ENCODE assay signal across 22 cellular contexts in genomic region chr11:63822438-63822837, GRCh38. TPM values are rescaled to one million over a fixed set of nuclear protein-coding genes. Genes with fewer than 3 reads are reported as not detected.
DNase-seq lines count a peak whose midpoint lies in the region; ATAC-seq, FAIRE-seq and TF ChIP-seq lines count a peak whose summit lies in the region.
"Had no signal": no experiment of that assay in that cellular context is flagged by ENCODE, and none has a peak within 500 bp of the region (broad histone marks: within the 10 kb centered on the region; RNA-seq: fewer than 3 reads in every experiment).

No MANE protein-coding gene starts in this region.

- no peaks in the 10 kb centered on the region for H3K27me3 Mint-ChIP-seq in H9 (ENCODE audit: low read depth)
- H3K27me3 Mint-ChIP-seq: B cell had no signal

- peak; percentile 62 for FAIRE-seq in bronchial epithelial cell (lab: Jason Lieb, UNC)
- FAIRE-seq: A204.1, D721Med, GM12892, GM19239, H1 had no signal

- H3K23ac ChIP-seq in H9 (ENCODE audit: insufficient read length, low read depth, low read length): no peak overlapping the region

- peaks cover 26% of the 10 kb centered on the region for H3K36me3 ChIP-seq in bronchial epithelial cell (ENCODE audit: control insufficient read depth, insufficient read depth, low read length)
- H3K36me3 ChIP-seq in SJCRH30: peaks cover 74% of the 10 kb centered on the region

- H3K27ac Mint-ChIP-seq in H9: peak overlapping the region; percentile 30 to 70 (median 61); a peak in 4 of 7 replicates
- H3K27ac Mint-ChIP-seq: B cell, HFFc6 had no signal

- H3K36me3 Mint-ChIP-seq in H9 (ENCODE audit: insufficient read depth in 1 of 3, low read depth in 3 of 3): peaks cover 56 to 94% (median 93%) of the 10 kb centered on the region in 3 experiments

- H4K20me1 ChIP-seq in H9 (ENCODE audit: control insufficient read depth, insufficient read depth, insufficient read length): no peaks in the 10 kb centered on the region

- no peaks in the 10 kb centered on the region for H3K23me2 ChIP-seq in H9 (ENCODE audit: insufficient read length, low read depth, low read length, poor library complexity, severe bottlenecking)

- no peak overlapping the region for H3K56ac ChIP-seq in H9 (ENCODE audit: insufficient read length, low read depth, low read length)

- H3K79me1 ChIP-seq in H9 (ENCODE audit: insufficient read depth, low read depth, low read length, poor library complexity, severe bottlenecking): peaks cover 4% of the 10 kb centered on the region

- WGBS in H9 (ENCODE audit: extremely low coverage, insufficient read length, low lambda C conversion rate): no CpG with 5 or more reads among the region's 10 CpGs

- no peak overlapping the region for H4K5ac ChIP-seq in H9 (ENCODE audit: insufficient read length, low read depth, low read length)

- no peak overlapping the region for H3K18ac ChIP-seq in H9 (ENCODE audit: insufficient read length, low read depth, low read length)

- no peak overlapping the region for H4K91ac ChIP-seq in H9 (ENCODE audit: insufficient read length, low read depth, low read length)

- no peaks in the 10 kb centered on the region for H3K4me1 ChIP-seq in H9 (ENCODE audit: insufficient read depth, low read length)
- H3K4me1 ChIP-seq in SJCRH30: no peaks in the 10 kb centered on the region

- no peak overlapping the region for H2BK20ac ChIP-seq in H9 (ENCODE audit: low read depth, low read length, poor library complexity, severe bottlenecking)

- no peak overlapping the region for H2BK12ac ChIP-seq in H9 (ENCODE audit: insufficient read length, low read depth, low read length)

- H2AK5ac ChIP-seq in H9 (ENCODE audit: insufficient read length, low read length): no peak overlapping the region

- no peak overlapping the region for H3K4me3 Mint-ChIP-seq in H9
- H3K4me3 Mint-ChIP-seq: B cell; CD8-positive, alpha-beta T cell; HFFc6 had no signal

- H3K4me3 ChIP-seq in bronchial epithelial cell (ENCODE audit: low read depth, low read length) (no peak overlapping the region), SJCRH30 (no peak overlapping the region)

- no peak overlapping the region for H2BK5ac ChIP-seq in H9 (ENCODE audit: insufficient read length, low read length)

- no peak overlapping the region for H2BK120ac ChIP-seq in H9 (ENCODE audit: low read depth, low read length, poor library complexity, severe bottlenecking)

- no peaks in the 10 kb centered on the region for H3K9me3 Mint-ChIP-seq in H9
- H3K9me3 Mint-ChIP-seq: CD8-positive, alpha-beta T cell; HFFc6 had no signal

- H3K27ac ChIP-seq in H9 (ENCODE audit: insufficient read length, low read depth, low read length) (no peak overlapping the region), SJCRH30 (no peak overlapping the region)
- H3K27ac ChIP-seq: C4-2B, HL-60 had no signal

- TF ChIP-seq CTCF in H9 (conservative IDR thresholded peaks at IDR 0.05): no peak
- TF ChIP-seq CTCF in bronchial epithelial cell (IDR thresholded peaks at IDR 0.05; ENCODE audit: insufficient read depth, low read length, severe bottlenecking): no peak

- no peak overlapping the region for H4K8ac ChIP-seq in H9 (replicated peaks; ENCODE audit: insufficient read length, low read depth, low read length)

- H3K4ac ChIP-seq in H9 (ENCODE audit: low read depth, low read length): no peak overlapping the region

- H3K4me1 Mint-ChIP-seq in H9: 0 out of 4 replicates have a peak, but pooled peaks cover 0 to under 1% of the 10 kb centered on the region in 2 experiments
- H3K4me1 Mint-ChIP-seq: B cell had no signal

- H3K14ac ChIP-seq in H9 (ENCODE audit: insufficient read depth, low read length): no peak overlapping the region

- H3K27me3 ChIP-seq in H9 (ENCODE audit: insufficient read depth, low read length): no peaks in the 10 kb centered on the region
- no peaks in the 10 kb centered on the region for H3K27me3 ChIP-seq in bronchial epithelial cell (ENCODE audit: control insufficient read depth, insufficient read depth, low read length)
- H3K27me3 ChIP-seq in SJCRH30: no peaks in the 10 kb centered on the region

- no peak overlapping the region for H2BK15ac ChIP-seq in H9 (ENCODE audit: low read depth, low read length)

- no peak overlapping the region for H3K9ac ChIP-seq in H9 (ENCODE audit: extremely low read depth, insufficient read length, low read length)

- no peaks in the 10 kb centered on the region for H3K9me3 ChIP-seq in H9 (ENCODE audit: control insufficient read depth, low read depth, low read length)
- H3K9me3 ChIP-seq in SJCRH30 (replicated peaks): no peaks in the 10 kb centered on the region

- DNase-seq in H9 (no peak), bronchial epithelial cell (ENCODE audit: low read depth) (peak; percentile 52), left kidney (ENCODE audit: low read depth, low spot score) (peak; percentile 55), SJCRH30 (no peak), NCI-H2227 (lab: John Stamatoyannopoulos, UW; ENCODE audit: unreplicated experiment) (no peak)
- DNase-seq: CD8-positive, alpha-beta T cell; COR-L47; DMS153; DND-41; GDM1; HCEC 1CT; HFFc6 had no signal

- ATAC-seq in GM19397 (IDR thresholded peaks at IDR 0.05; ENCODE audit: unreplicated experiment) (no peak), HG03039 (IDR thresholded peaks at IDR 0.05; ENCODE audit: unreplicated experiment) (no peak)
- ATAC-seq: CD8-positive, alpha-beta T cell had no signal

- H2AFZ ChIP-seq in H9 (ENCODE audit: low read length): no peak overlapping the region

- H3K79me2 ChIP-seq in H9 (ENCODE audit: insufficient read depth, low read length): no peaks in the 10 kb centered on the region

- no peak overlapping the region for H3K4me2 ChIP-seq in H9 (ENCODE audit: insufficient read depth, insufficient read length, low read length)

- no peak overlapping the region for H3T11ph ChIP-seq in H9 (ENCODE audit: low read length)

RNA-seq across cellular contexts. Expression of gene SPINDOC, which starts 9.2 kb away (rescaled TPM):
- total RNA-seq in H9 (2021) (121 TPM in 2 replicates), bronchial epithelial cell (3.4 and 6.7 TPM in 2 replicates)
- total RNA-seq in SJCRH30 (2014; rRNA removed; shearing (Covaris generic)): 61.6 and 63.7 TPM in 2 replicates

RNA-seq across cellular contexts. Expression of gene MARK2, which starts 16.5 kb away (rescaled TPM):
- 45.7 and 49.6 TPM in 2 replicates for total RNA-seq in H9 (2021)
- total RNA-seq in bronchial epithelial cell: 10.5 and 21.0 TPM in 2 replicates
- 20.7 and 23.4 TPM in 2 replicates for total RNA-seq in SJCRH30 (2014; rRNA removed; shearing (Covaris generic))

RNA-seq across cellular contexts. Expression of gene ZFTA, which starts 53.9 kb away (rescaled TPM):
- 48.2 and 49.3 TPM in 2 replicates for total RNA-seq in H9 (2021)
- total RNA-seq in bronchial epithelial cell: 2.4 and 2.9 TPM in 2 replicates
- 20.3 and 21.7 TPM in 2 replicates for total RNA-seq in SJCRH30 (2014; rRNA removed; shearing (Covaris generic))

Comparison
In these comparisons a context has a peak if more than half of its experiments do, and no peak if none do; other contexts are left out.
1. DNase-seq: peak in bronchial epithelial cell (single experiment) and left kidney (single experiment); none in H9 (single experiment), SJCRH30 (0 of 2) and NCI-H2227 (single experiment).